In genomic region chr18:240175-240574, GRCh38 we compare ENCODE assay signal across 19 cellular contexts. TPM values are rescaled to one million over a fixed set of nuclear protein-coding genes. Genes with fewer than 3 reads are reported as not detected.
DNase-seq lines count a peak whose midpoint lies in the region; ATAC-seq and TF ChIP-seq lines count a peak whose summit lies in the region.
"Had no signal": no experiment of that assay in that cellular context is flagged by ENCODE, and none has a peak within 500 bp of the region (broad histone marks: within the 10 kb centered on the region; RNA-seq: fewer than 3 reads in every experiment).

No MANE protein-coding gene starts in this region.

- H3K4me3 ChIP-seq in right atrium auricular region: no peak overlapping the region
- H3K4me3 ChIP-seq in fibroblast of the aortic adventitia (ENCODE audit: low read depth, low read length): no peak overlapping the region
- H3K4me3 ChIP-seq in BE2C (ENCODE audit: low read depth, low read length): no peak overlapping the region
- H3K4me3 ChIP-seq in ovary: no peak overlapping the region
- H3K4me3 ChIP-seq: BLaER1 treated with 17β-estradiol and CSF1 and Interleukin-3, amounts not matched to agents 10 nM and 100 nM; GM12878; Peyer's patch had no signal

- H3K36me3 ChIP-seq in right atrium auricular region: peaks cover 8% of the 10 kb centered on the region
- no peaks in the 10 kb centered on the region for H3K36me3 ChIP-seq in BE2C
- no peaks in the 10 kb centered on the region for H3K36me3 ChIP-seq in ovary

- H3K27ac ChIP-seq in right atrium auricular region (peak overlapping the region in 1 of 2 donors; percentile 67), ovary (no peak overlapping the region)
- H3K27ac ChIP-seq: BLaER1 treated with 17β-estradiol and CSF1 and Interleukin-3, amounts not matched to agents 10 nM and 100 nM; KMS-11; Peyer's patch had no signal

- H3K4me1 ChIP-seq in right atrium auricular region (peaks cover 0 to 5% of the 10 kb centered on the region in 2 donors), BE2C (no peaks in the 10 kb centered on the region), ovary (ENCODE audit: insufficient read depth) (no peaks in the 10 kb centered on the region)
- H3K4me1 ChIP-seq: BLaER1 treated with 17β-estradiol and CSF1 and Interleukin-3, amounts not matched to agents 10 nM and 100 nM; Peyer's patch had no signal

- WGBS in ovary, 3 donors: 81 to 94% (median 88%) methylated on average over 1 of the region's 1 CpG

- H3K27me3 ChIP-seq in right atrium auricular region (no peaks in the 10 kb centered on the region), BE2C (no peaks in the 10 kb centered on the region), ovary (no peaks in the 10 kb centered on the region)
- H3K27me3 ChIP-seq: BLaER1 treated with 17β-estradiol and CSF1 and Interleukin-3, amounts not matched to agents 10 nM and 100 nM; Peyer's patch had no signal

- intact Hi-C loops in Right ventricle myocardium inferior (cut with DNase I): no loop called here
- intact Hi-C loops in ovary (cut with DNase I): no loop called here

- TF ChIP-seq CTCF in right atrium auricular region (IDR thresholded peaks at IDR 0.05) (no peak), fibroblast of the aortic adventitia (IDR thresholded peaks at IDR 0.05; ENCODE audit: insufficient read depth, low read length) (no peak), BE2C (IDR thresholded peaks at IDR 0.05; ENCODE audit: low read depth, low read length) (no peak), ovary (IDR thresholded peaks at IDR 0.05) (no peak)

- peak; percentile 90 for ATAC-seq in Right ventricle myocardium inferior
- ATAC-seq: GM12878 had no signal

- no peak for TF ChIP-seq EP300 in ovary (IDR thresholded peaks at IDR 0.05)

- TF ChIP-seq POLR2A in ovary (IDR thresholded peaks at IDR 0.05): no peak

- no peaks in the 10 kb centered on the region for H3K9me3 ChIP-seq in right atrium auricular region
- no peaks in the 10 kb centered on the region for H3K9me3 ChIP-seq in BE2C
- H3K9me3 ChIP-seq in ovary: no peaks in the 10 kb centered on the region
- H3K9me3 ChIP-seq: Peyer's patch had no signal

- DNase-seq in Right ventricle myocardium inferior (ENCODE audit: missing footprints) (no peak), right atrium auricular region (ENCODE audit: low spot score) (no peak), fibroblast of the aortic adventitia (ENCODE audit: low read depth) (peak; percentile 44), iris pigment epithelial cell (ENCODE audit: low read depth) (peak; percentile 26), BE2C (no peak), ovary (no peak)
- no peak for DNase-seq in activated CD4-positive, alpha-beta T cell treated with anti-CD3 and anti-CD28 coated beads for 4 hours
- DNase-seq: DND-41, GDM1, GOT3, NCI-H1092 treated with DMSO at 0.1 percent for 48 hours, NCI-H2081 treated with DMSO at 0.1 percent for 48 hours, NCI-H510A treated with DMSO at 0.1 percent for 48 hours, NCI-H82, Peyer's patch, SHP77 treated with DMSO at 0.1 percent for 48 hours had no signal

RNA-seq across cellular contexts. Expression of gene THOC1, which starts 27.7 kb away (rescaled TPM):
- total RNA-seq in Right ventricle myocardium inferior (12.7 TPM), right atrium auricular region (10 to 100 TPM in 1 of 2 donors, 1 to 10 TPM in 1; 8.9 to 11.4 TPM), fibroblast of the aortic adventitia (ENCODE audit: low replicate concordance) (55.4 and 104 TPM in 2 replicates), ovary (10 to 100 TPM; 25.6 to 46.0 (median 38.0) TPM)
- 29.8 TPM for polyA plus RNA-seq in BE2C (2012; ENCODE audit: insufficient read depth, insufficient read length, low read depth)
- 10 to 100 TPM; 19.3 to 28.7 TPM for polyA plus RNA-seq in ovary

Comparison
In these comparisons a context has a peak if more than half of its experiments do, and no peak if none do; other contexts are left out.
1. DNase-seq: peak in fibroblast of the aortic adventitia (single experiment) and iris pigment epithelial cell (single experiment); none in Right ventricle myocardium inferior (single experiment), right atrium auricular region (single experiment), BE2C (single experiment), activated CD4-positive, alpha-beta T cell treated with anti-CD3 and anti-CD28 coated beads for 4 hours (0 of 2) and ovary (0 of 5).